8 cellular contexts compared by ENCODE assay signal in genomic region chr12:71846322-71846940, GRCh38. TPM values are rescaled to one million over a fixed set of nuclear protein-coding genes. Genes with fewer than 3 reads are reported as not detected.
A peak's percentile ranks its signal among the peaks of the same experiment; 100 is the strongest.
DNase-seq lines count a peak whose midpoint lies in the region; ATAC-seq, FAIRE-seq and TF ChIP-seq lines count a peak whose summit lies in the region.

No MANE protein-coding gene starts in this region.

- peaks cover 7 to 35% of the 10 kb centered on the region in 2 donors for H3K36me3 Mint-ChIP-seq in CD14-positive monocyte
- peaks cover 24% of the 10 kb centered on the region for H3K36me3 Mint-ChIP-seq in nephron (ENCODE audit: low read depth)

- TF ChIP-seq CTCF in CD14-positive monocyte (IDR thresholded peaks at IDR 0.05) (peak; percentile 71), nephron (IDR thresholded peaks at IDR 0.05; ENCODE audit: unreplicated experiment in 3 of 3) (peak; percentile 49 to 54 (median 53))

- H3K27ac Mint-ChIP-seq in CD14-positive monocyte = peak overlapping the region in 6 of 7 donors; percentile 7 to 71 (median 33)
- no peak overlapping the region for H3K27ac Mint-ChIP-seq in nephron

- intact Hi-C loops in CD14-positive monocyte (cut with micrococcal nuclease) = loop anchor here (10.0 kb wide), 3 partner anchors 62 to 92 kb away; partner anchors contain the start of gene RAB21 (in 1 of the 2)

- H3K9me3 Mint-ChIP-seq in CD14-positive monocyte (peaks cover 0 to 10% (median 0%) of the 10 kb centered on the region in 7 donors), nephron (peaks cover 4% of the 10 kb centered on the region)

- H3K4me1 Mint-ChIP-seq in CD14-positive monocyte (peaks cover 17% of the 10 kb centered on the region), nephron (peaks cover 4% of the 10 kb centered on the region)

- no peak overlapping the region for H3K4me3 Mint-ChIP-seq in CD14-positive monocyte
- no peak overlapping the region for H3K4me3 Mint-ChIP-seq in nephron

- FAIRE-seq in colon (lab: Jason Lieb, UNC) = peak; percentile 69

- no peaks in the 10 kb centered on the region for H3K27me3 Mint-ChIP-seq in CD14-positive monocyte (ENCODE audit: low read depth in 3 of 3)
- H3K27me3 Mint-ChIP-seq in nephron (ENCODE audit: low read depth) = no peaks in the 10 kb centered on the region

- ATAC-seq in GM18868 (IDR thresholded peaks at IDR 0.05; ENCODE audit: unreplicated experiment) (peak; percentile 61), HG03196 (IDR thresholded peaks at IDR 0.05; ENCODE audit: unreplicated experiment) (no peak), HG02610 (IDR thresholded peaks at IDR 0.05; ENCODE audit: unreplicated experiment) (no peak), HG02970 (IDR thresholded peaks at IDR 0.05; ENCODE audit: low FRiP score, unreplicated experiment) (no peak)

- DNase-seq in CD14-positive monocyte (ENCODE audit: low spot score) = no peak
- peak; percentile 2 for DNase-seq in NCI-H2227 treated with DMSO at 0.1 percent for 48 hours (lab: John Stamatoyannopoulos, UW)

RNA-seq across cellular contexts. Expression of gene TBC1D15, which starts 6.9 kb away (rescaled TPM):
- polyA plus RNA-seq in CD14-positive monocyte = 10 to 100 TPM; 27.0 to 31.4 TPM

Comparison
In these comparisons a context has a peak if more than half of its experiments do, and no peak if none do; other contexts are left out.
1. H3K27ac Mint-ChIP-seq: peak in CD14-positive monocyte (6 of 7); none in nephron (0 of 3).